ENCODE assay signal across 8 cellular contexts in the genomic region with DNA sequence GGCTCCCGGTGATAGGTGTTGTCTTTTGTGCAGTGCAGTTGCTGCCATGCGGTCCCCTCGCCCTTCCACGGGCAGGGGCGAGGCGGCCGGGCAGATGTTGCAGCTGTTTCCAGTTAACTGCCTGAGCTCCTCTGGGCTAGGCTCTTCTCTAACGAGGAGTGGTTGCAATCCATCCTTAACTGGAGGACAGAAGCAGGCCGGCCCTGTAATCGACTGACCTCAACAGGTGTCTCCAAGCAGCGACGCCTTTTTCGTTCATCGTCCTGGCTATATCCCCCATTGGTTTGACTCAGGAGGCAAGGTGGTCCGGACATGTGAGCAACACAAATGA. TPM values are rescaled to one million over a fixed set of nuclear protein-coding genes. Genes with fewer than 3 reads are reported as not detected.
DNase-seq lines count a peak whose midpoint lies in the region; ATAC-seq lines count a peak whose summit lies in the region.

No MANE protein-coding gene starts in this region.

- peaks cover 27% of the 10 kb centered on the region for H3K4me1 Mint-ChIP-seq in memory B cell

- peak overlapping the region; percentile 94 for H3K4me3 Mint-ChIP-seq in memory B cell

- no peaks in the 10 kb centered on the region for H3K9me3 Mint-ChIP-seq in memory B cell

- H3K27ac Mint-ChIP-seq in memory B cell = peak overlapping the region; percentile 97

- ATAC-seq in memory B cell (ENCODE audit: low read depth) = no peak
- no peak for ATAC-seq in HG03442 (IDR thresholded peaks at IDR 0.05; ENCODE audit: unreplicated experiment)
- ATAC-seq in HG03108 (IDR thresholded peaks at IDR 0.05; ENCODE audit: unreplicated experiment) = no peak

- in situ Hi-C loops in T47D (cut with HindIII; ENCODE audit: low pct_unique_long_range_greater_than_20kb, low sequenced_read_pairs) = no loop called here

- H3K27me3 Mint-ChIP-seq in memory B cell = no peaks in the 10 kb centered on the region

- no peaks in the 10 kb centered on the region for H3K36me3 Mint-ChIP-seq in memory B cell

- DNase-seq in DMS53 (lab: John Stamatoyannopoulos, UW) = peak; percentile 84
- peak; percentile 43 to 70 for DNase-seq in Kasumi-1 (lab: John Stamatoyannopoulos, UW)
- DNase-seq in T47D (ENCODE audit: low read depth in 1 of 2, low spot score in 1 of 2) = peak; percentile 11 to 33
- no peak for DNase-seq in memory B cell (ENCODE audit: low spot score in 2 of 2)
- peak; percentile 48 for DNase-seq in ureter (ENCODE audit: low spot score)
- DNase-seq in islet precursor cell = no peak

RNA-seq across cellular contexts. Expression of gene TSC22D1, which starts 1.9 kb away (rescaled TPM):
- 162 TPM for total RNA-seq in ureter

Comparison
In these comparisons a context has a peak if more than half of its experiments do, and no peak if none do; other contexts are left out.
1. DNase-seq: peak in DMS53 (single experiment), Kasumi-1 (2 of 2), T47D (2 of 2) and ureter (single experiment); none in memory B cell (0 of 2) and islet precursor cell (single experiment).